ENCODE assay signal across 8 cellular contexts in genomic region chr7:55552320-55553086, GRCh38. TPM values are rescaled to one million over a fixed set of nuclear protein-coding genes. Genes with fewer than 3 reads are reported as not detected.
A peak's percentile ranks its signal among the peaks of the same experiment; 100 is the strongest.
DNase-seq lines count a peak whose midpoint lies in the region; ATAC-seq, FAIRE-seq and TF ChIP-seq lines count a peak whose summit lies in the region.

No MANE protein-coding gene starts in this region.

- intact Hi-C loops in K562 (cut with micrococcal nuclease): no loop called here
- intact Hi-C loops in activated CD4-positive, alpha-beta T cell treated with anti-CD3 and anti-CD28 coated beads for 36 hours (cut with DNase I, micrococcal nuclease): no loop called here

- no peak overlapping the region for H3K4me3 ChIP-seq in K562

- no peak for TF ChIP-seq CTCF in K562 (IDR thresholded peaks at IDR 0.05 in 2 of 3, conservative IDR thresholded peaks at IDR 0.05 in 1 of 3; ENCODE audit: insufficient read depth in 2 of 3, low read depth in 1 of 3, low read length in 3 of 3)

- peaks cover 2% of the 10 kb centered on the region for H3K9me1 ChIP-seq in K562 (ENCODE audit: control insufficient read depth, insufficient read depth, low read length)

- no peak for TF ChIP-seq RAD21 in K562 (CRISPR knock-in tag; conservative IDR thresholded peaks at IDR 0.05 in 1 of 2, IDR thresholded peaks at IDR 0.05 in 1 of 2)

- 0 out of 3 replicates have a peak, but pooled peaks have one; percentile 17 for ATAC-seq in K562
- ATAC-seq in activated CD4-positive, alpha-beta T cell treated with anti-CD3 and anti-CD28 coated beads for 36 hours: no peak

- no TSS peak for BruUV-seq in K562 (replicated peaks; lab: Mats Ljungman, UMichigan)

- no peak for TF ChIP-seq POLR2A in K562 (conservative IDR thresholded peaks at IDR 0.05)

- no peaks in the 10 kb centered on the region for H3K27me3 Mint-ChIP-seq in activated CD4-positive, alpha-beta T cell treated with anti-CD3 and anti-CD28 coated beads for 36 hours

- H3K27me3 ChIP-seq in K562 (ENCODE audit: control insufficient read depth in 2 of 2, insufficient read depth in 2 of 2, low read length in 2 of 2): no peaks in the 10 kb centered on the region

- in situ Hi-C loops in K562 (cut with MboI) (no loop called here), KBM-7 (cut with MboI; ENCODE audit: low pct_unique_long_range_greater_than_20kb, low sequenced_read_pairs) (no loop called here)

- H3K9ac ChIP-seq in K562 (ENCODE audit: insufficient read depth in 1 of 2, low read depth in 2 of 2, low read length in 2 of 2): no peak overlapping the region

- peaks cover 31% of the 10 kb centered on the region for H3K36me3 Mint-ChIP-seq in activated CD4-positive, alpha-beta T cell treated with anti-CD3 and anti-CD28 coated beads for 36 hours (ENCODE audit: low read depth)

- peaks cover 7% of the 10 kb centered on the region; the same call in 1 of the 3 replicates for H3K36me3 ChIP-seq in K562 (ENCODE audit: control insufficient read depth, insufficient read depth, low read length)

- no peak overlapping the region for H2AFZ ChIP-seq in K562 (ENCODE audit: low read depth, low read length)

- no peak for TF ChIP-seq EP300 in K562 (IDR thresholded peaks at IDR 0.05; ENCODE audit: low read length)

- 82% methylated on average over 11 of the region's 13 CpGs for WGBS in K562 (ENCODE audit: insufficient coverage, low coverage, missing lambda C conversion rate)

- H3K27ac Mint-ChIP-seq in activated CD4-positive, alpha-beta T cell treated with anti-CD3 and anti-CD28 coated beads for 36 hours: no peak overlapping the region

- no peak overlapping the region for H3K27ac ChIP-seq in K562 (ENCODE audit: extremely low read depth, low read depth, low read length)

- POLR2A ChIA-PET in K562 (lab: Yijun Ruan, JAX): interaction anchor here (1.0 to 1.6 kb wide), 2 partner anchors 26 to 124 kb away, joined by 3 to 5 read pairs; no protein-coding TSS in a partner anchor
- POLR2A ChIA-PET in activated CD4-positive, alpha-beta T cell treated with anti-CD3 and anti-CD28 coated beads for 36 hours (lab: Charles Lee): interaction anchor here (4.3 kb wide), 1 partner anchor 19 kb away, joined by 25 read pairs; no protein-coding TSS in a partner anchor

- H4K20me1 ChIP-seq in K562 (replicated peaks; ENCODE audit: control insufficient read depth, insufficient read depth, low read length): peaks cover 36% of the 10 kb centered on the region

- peaks cover 13 to 14% of the 10 kb centered on the region in 2 experiments; a peak in 4 of 5 replicates for H3K4me1 ChIP-seq in K562 (replicated peaks in 1 of 2; ENCODE audit: control insufficient read depth in 2 of 2, insufficient read depth in 2 of 2, low read length in 2 of 2)

- H3K4me1 Mint-ChIP-seq in activated CD4-positive, alpha-beta T cell treated with anti-CD3 and anti-CD28 coated beads for 36 hours: peaks cover 96% of the 10 kb centered on the region

- H3K4me3 Mint-ChIP-seq in activated CD4-positive, alpha-beta T cell treated with anti-CD3 and anti-CD28 coated beads for 36 hours: no peak overlapping the region

- peaks cover 50% of the 10 kb centered on the region for H3K79me2 ChIP-seq in K562 (ENCODE audit: control insufficient read depth, insufficient read depth, low read length)

- FAIRE-seq in K562 (lab: Jason Lieb, UNC) (no peak), islet of Langerhans (lab: Jason Lieb, UNC) (peak; percentile 96)

- H3K9me3 Mint-ChIP-seq in activated CD4-positive, alpha-beta T cell treated with anti-CD3 and anti-CD28 coated beads for 36 hours (ENCODE audit: low read depth): no peaks in the 10 kb centered on the region

- H3K9me3 ChIP-seq in K562 (replicated peaks; ENCODE audit: control insufficient read depth, insufficient read depth, low read depth, low read length): no peaks in the 10 kb centered on the region

- CTCF ChIA-PET in K562 (lab: Yijun Ruan, JAX; ENCODE audit: low intra/inter-chr PET ratio): no interaction called here
- CTCF ChIA-PET in activated CD4-positive, alpha-beta T cell treated with anti-CD3 and anti-CD28 coated beads for 36 hours (lab: Charles Lee): interaction anchor here (0.6 to 2.4 kb wide), 3 partner anchors 18 to 137 kb away, joined by 3 to 9 read pairs (median 4); no protein-coding TSS in a partner anchor

- DNase-seq in HT-29 (ENCODE audit: low spot score): peak; percentile 98
- DNase-seq in K562 (ENCODE audit: extremely low read depth in 1 of 4, low spot score in 3 of 4): peak in 1 of 4 experiments; percentile 22
- peak; percentile 14 for DNase-seq in stimulated activated CD8-positive, alpha-beta memory T cell treated with anti-CD3 and anti-CD28 coated beads, Interleukin-4, amount 100 ng/mL, for 48 hours
- DNase-seq in NCI-H1694 (lab: John Stamatoyannopoulos, UW): no peak
- DNase-seq in OCI-M1 (lab: John Stamatoyannopoulos, UW): no peak
- no peak for DNase-seq in activated CD4-positive, alpha-beta T cell treated with anti-CD3 and anti-CD28 coated beads for 36 hours
- DNase-seq in KBM-7: no peak

- no peak overlapping the region for H3K4me2 ChIP-seq in K562 (ENCODE audit: insufficient read depth, low read length)

TF ChIP-seq in K562, 482 proteins besides CTCF, POLR2A, EP300 and RAD21:
- no peak for TF ChIP-seq HDAC8 (tag; IDR thresholded peaks at IDR 0.05)
- 0 out of 2 replicates have a peak, but pooled peaks have one; percentile 19 for TF ChIP-seq RFX1 (IDR thresholded peaks at IDR 0.05)
- TF ChIP-seq FOSL1 (tag; conservative IDR thresholded peaks at IDR 0.05): 0 out of 2 replicates have a peak, but pooled peaks have one; percentile 11

RNA-seq across cellular contexts. Expression of gene VOPP1, which starts 19.8 kb away (rescaled TPM):
- total RNA-seq in HT-29 (2014; rRNA removed; shearing (Covaris generic)): 126 and 133 TPM in 2 replicates
- 22.5 and 27.7 TPM in 2 replicates for total RNA-seq in K562 (2011; cell fraction: chromatin; rRNA removed; ENCODE audit: low replicate concordance)
- 28.4 and 32.9 TPM in 2 replicates for total RNA-seq in K562 (2011; cell fraction: nucleolus; rRNA removed)
- 36.5 and 44.2 TPM in 2 replicates for total RNA-seq in K562 (2011; cell fraction: nucleoplasm; rRNA removed)
- total RNA-seq in K562 (2014; rRNA removed): 31.0 and 41.3 TPM in 2 replicates
- total RNA-seq in K562 (2014; rRNA removed; fragmentation: Illumina TruSeq; extraction: Trizol): 32.4 and 32.8 TPM in 2 replicates
- 33.1 and 35.9 TPM in 2 replicates for total RNA-seq in K562 (2015; rRNA removed; fragmentation: Illumina TruSeq; extraction: Trizol)
- 45.8 and 47.0 TPM in 2 replicates for total RNA-seq in K562 (2021)
- 27.3 and 32.5 TPM in 2 replicates for polyA plus RNA-seq in K562 (2011; rRNA removed)
- polyA plus RNA-seq in K562 (2011; cell fraction: cytosol; rRNA removed): 31.1 and 42.4 TPM in 2 replicates
- polyA plus RNA-seq in K562 (2011; cell fraction: nucleus; rRNA removed): 13.2 and 14.1 TPM in 2 replicates
- 32.7 and 35.8 TPM in 2 replicates for polyA plus RNA-seq in K562 (2012)
- 31.2 and 36.5 TPM in 2 replicates for polyA plus RNA-seq in K562 (2014; fragmentation: Illumina TruSeq; extraction: Trizol)
- polyA plus RNA-seq in K562 (2014; fragmentation: Nextera tagmentation; extraction: Ambion mirVana): 10 to 100 TPM in 1 of 2 experiments, 1 to 10 TPM in 1; 8.2 to 11.0 TPM
- polyA plus RNA-seq in K562 (2014; rRNA removed): 31.0 and 35.3 TPM in 2 replicates
- 36.3 and 42.1 TPM in 2 replicates for polyA minus RNA-seq in K562 (2011; rRNA and poly(A)+ RNA removed)
- 30.5 and 37.7 TPM in 2 replicates for polyA minus RNA-seq in K562 (2011; cell fraction: cytosol; rRNA and poly(A)+ RNA removed)
- polyA minus RNA-seq in K562 (2011; cell fraction: nucleus; rRNA and poly(A)+ RNA removed): 6.7 and 7.6 TPM in 2 replicates
- total RNA-seq in activated CD4-positive, alpha-beta T cell treated with anti-CD3 and anti-CD28 coated beads for 36 hours: 10 to 100 TPM; 63.7 to 64.2 TPM

Comparison
In these comparisons a context has a peak if more than half of its experiments do, and no peak if none do; other contexts are left out.
1. DNase-seq: peak in HT-29 (single experiment) and stimulated activated CD8-positive, alpha-beta memory T cell treated with anti-CD3 and anti-CD28 coated beads, Interleukin-4, amount 100 ng/mL, for 48 hours (single experiment); none in NCI-H1694 (single experiment), OCI-M1 (single experiment), activated CD4-positive, alpha-beta T cell treated with anti-CD3 and anti-CD28 coated beads for 36 hours (single experiment) and KBM-7 (single experiment).